ENCODE assay signal across 22 cellular contexts in genomic region chr11:24965780-24966179, GRCh38.
A peak's percentile ranks its signal among the peaks of the same experiment; 100 is the strongest.
DNase-seq lines count a peak whose midpoint lies in the region; ATAC-seq, FAIRE-seq and TF ChIP-seq lines count a peak whose summit lies in the region.
"Had no signal": no experiment of that assay in that cellular context is flagged by ENCODE, and none has a peak within 500 bp of the region (broad histone marks: within the 10 kb centered on the region; RNA-seq: fewer than 3 reads in every experiment).

No MANE protein-coding gene starts in this region.

- H3K9ac ChIP-seq in astrocyte (ENCODE audit: low read length) = no peak overlapping the region
- H3K9ac ChIP-seq in fibroblast of lung (ENCODE audit: insufficient read depth, low read length) = no peak overlapping the region
- no peak overlapping the region for H3K9ac ChIP-seq in mesenchymal stem cell (ENCODE audit: low read length)

- H3K79me2 ChIP-seq in astrocyte (ENCODE audit: insufficient read depth, low read length) = no peaks in the 10 kb centered on the region
- H3K79me2 ChIP-seq in fibroblast of lung (ENCODE audit: control insufficient read depth, insufficient read depth, low read length) = no peaks in the 10 kb centered on the region

- peak; percentile 23 for DNase-seq in HT-29 (ENCODE audit: low spot score)
- DNase-seq in astrocyte (ENCODE audit: low read depth) = peak; percentile 55
- peak; percentile 33 to 62 for DNase-seq in fibroblast of lung (ENCODE audit: low read depth in 2 of 2)
- peak; percentile 9 for DNase-seq in mesenchymal stem cell
- no peak for DNase-seq in esophagus muscularis mucosa (ENCODE audit: extremely low spot score)
- no peak for DNase-seq in CD14-positive monocyte (ENCODE audit: low spot score)
- DNase-seq in activated gamma-delta T cell treated with Interleukin-2 at 50 U/mL for 16 hours = no peak
- DNase-seq: BE2C; CD8-positive, alpha-beta T cell; COR-L47; DMS153; DMS79 treated with DMSO at 0.1 percent for 48 hours; EL; GDM1; HFFc6 had no signal

- H3K27ac ChIP-seq in astrocyte (ENCODE audit: low read depth, low read length) (no peak overlapping the region), fibroblast of lung (ENCODE audit: insufficient read depth, low read length) (no peak overlapping the region), mesenchymal stem cell (ENCODE audit: low read length, poor library complexity, severe bottlenecking) (no peak overlapping the region), esophagus muscularis mucosa (replicated peaks in 1 of 4) (no peak overlapping the region)
- H3K27ac ChIP-seq: A549, C4-2B had no signal

- no peak overlapping the region for H2AFZ ChIP-seq in astrocyte (ENCODE audit: low read depth, low read length)
- H2AFZ ChIP-seq in fibroblast of lung (ENCODE audit: low read length) = no peak overlapping the region
- H2AFZ ChIP-seq in mesenchymal stem cell (ENCODE audit: low read depth, low read length) = no peak overlapping the region

- H2BK15ac ChIP-seq in mesenchymal stem cell (ENCODE audit: low read depth, poor library complexity, severe bottlenecking) = no peak overlapping the region

- H2BK5ac ChIP-seq in mesenchymal stem cell (ENCODE audit: low read depth, low read length, poor library complexity, severe bottlenecking) = no peak overlapping the region

- no peak overlapping the region for H3K4me2 ChIP-seq in astrocyte (ENCODE audit: low read length)
- no peak overlapping the region for H3K4me2 ChIP-seq in fibroblast of lung (ENCODE audit: extremely low read depth, insufficient read depth, low read length)
- no peak overlapping the region for H3K4me2 ChIP-seq in mesenchymal stem cell (ENCODE audit: low read length, poor library complexity, severe bottlenecking)
- H3K4me2 ChIP-seq: A549 had no signal

- H3K23ac ChIP-seq in mesenchymal stem cell (ENCODE audit: low read length in 2 of 2) = no peak overlapping the region

- no peaks in the 10 kb centered on the region for H3K27me3 Mint-ChIP-seq in astrocyte (ENCODE audit: low read depth, unreplicated experiment)
- H3K27me3 Mint-ChIP-seq in CD14-positive monocyte (ENCODE audit: low read depth in 3 of 3) = no peaks in the 10 kb centered on the region

- H2AK5ac ChIP-seq in mesenchymal stem cell (ENCODE audit: low read length, severe bottlenecking) = no peak overlapping the region

- TF ChIP-seq CTCF in astrocyte (IDR thresholded peaks at IDR 0.05; ENCODE audit: insufficient read depth, low read depth, low read length) (no peak), fibroblast of lung (conservative IDR thresholded peaks at IDR 0.05 in 1 of 2, IDR thresholded peaks at IDR 0.05 in 1 of 2; ENCODE audit: low read depth in 1 of 2, low read length in 2 of 2) (no peak), esophagus muscularis mucosa (IDR thresholded peaks at IDR 0.05) (no peak), CD14-positive monocyte (IDR thresholded peaks at IDR 0.05) (no peak)

- no peak overlapping the region for H3K4me3 ChIP-seq in astrocyte (ENCODE audit: insufficient read depth, low read depth, low read length)
- H3K4me3 ChIP-seq in fibroblast of lung (replicated peaks in 1 of 4; ENCODE audit: control extremely low read depth in 1 of 4, insufficient read depth in 1 of 4, low read depth in 3 of 4, low read length in 4 of 4) = no peak overlapping the region
- no peak overlapping the region for H3K4me3 ChIP-seq in mesenchymal stem cell (ENCODE audit: insufficient read depth in 1 of 2, low read depth in 1 of 2, low read length in 2 of 2)
- H3K4me3 ChIP-seq in esophagus muscularis mucosa = no peak overlapping the region
- H3K4me3 ChIP-seq: A549, HAP-1 had no signal

- TF ChIP-seq EP300 in esophagus muscularis mucosa (IDR thresholded peaks at IDR 0.05) = no peak

- TF ChIP-seq POLR2A in esophagus muscularis mucosa (IDR thresholded peaks at IDR 0.05; ENCODE audit: low read depth) = no peak

- H2BK12ac ChIP-seq in mesenchymal stem cell (ENCODE audit: low read length in 2 of 2) = no peak overlapping the region

- H3K4me1 Mint-ChIP-seq in astrocyte (ENCODE audit: low read depth, unreplicated experiment) = peaks cover 2% of the 10 kb centered on the region
- H3K4me1 Mint-ChIP-seq in CD14-positive monocyte = no peaks in the 10 kb centered on the region

- no peak for FAIRE-seq in astrocyte (lab: Jason Lieb, UNC)
- FAIRE-seq: A549, D721Med, GM12892, H1 had no signal

- no peak overlapping the region for H3K4ac ChIP-seq in mesenchymal stem cell (ENCODE audit: low read depth in 1 of 2, low read length in 2 of 2)

- H4K8ac ChIP-seq in mesenchymal stem cell (ENCODE audit: low read length) = no peak overlapping the region

- no peaks in the 10 kb centered on the region for H3K9me3 ChIP-seq in astrocyte (ENCODE audit: insufficient read depth, low read depth, low read length)
- no peaks in the 10 kb centered on the region for H3K9me3 ChIP-seq in fibroblast of lung (ENCODE audit: control insufficient read depth, insufficient read depth, low read depth, low read length)
- H3K9me3 ChIP-seq in mesenchymal stem cell (ENCODE audit: control insufficient read depth, low read length) = peaks cover 1% of the 10 kb centered on the region
- no peaks in the 10 kb centered on the region for H3K9me3 ChIP-seq in esophagus muscularis mucosa
- H3K9me3 ChIP-seq: A549, BE2C, HAP-1 had no signal

- H3K27ac Mint-ChIP-seq in astrocyte (ENCODE audit: unreplicated experiment) (no peak overlapping the region), CD14-positive monocyte (no peak overlapping the region)
- H3K27ac Mint-ChIP-seq: CD8-positive, alpha-beta T cell; HFFc6 had no signal

- H3K79me1 ChIP-seq in mesenchymal stem cell (replicated peaks; ENCODE audit: low read length, poor library complexity, severe bottlenecking) = no peaks in the 10 kb centered on the region

- H3K4me1 ChIP-seq in astrocyte (ENCODE audit: insufficient read depth, low read length) (no peaks in the 10 kb centered on the region), fibroblast of lung (ENCODE audit: control insufficient read depth, extremely low read depth, insufficient read depth, low read length) (no peaks in the 10 kb centered on the region), mesenchymal stem cell (ENCODE audit: control insufficient read depth, insufficient read depth, low read depth, low read length) (no peaks in the 10 kb centered on the region), esophagus muscularis mucosa (no peaks in the 10 kb centered on the region)
- H3K4me1 ChIP-seq: A549, BE2C, HAP-1 had no signal

- intact Hi-C loops in esophagus muscularis mucosa (cut with DNase I) (no loop called here), CD14-positive monocyte (cut with micrococcal nuclease) (no loop called here)

- H3K4me3 Mint-ChIP-seq in astrocyte (ENCODE audit: unreplicated experiment) (no peak overlapping the region), CD14-positive monocyte (no peak overlapping the region)
- H3K4me3 Mint-ChIP-seq: CD8-positive, alpha-beta T cell; HFFc6 had no signal

- peaks cover 7% of the 10 kb centered on the region for H3K9me3 Mint-ChIP-seq in astrocyte (ENCODE audit: unreplicated experiment)
- peaks cover 2 to 14% (median 5%) of the 10 kb centered on the region in 7 donors for H3K9me3 Mint-ChIP-seq in CD14-positive monocyte
- H3K9me3 Mint-ChIP-seq: CD8-positive, alpha-beta T cell had no signal

- H3K14ac ChIP-seq in mesenchymal stem cell (ENCODE audit: low read length in 2 of 2) = no peak overlapping the region

- H4K20me1 ChIP-seq in astrocyte (ENCODE audit: insufficient read depth, low read length) (no peaks in the 10 kb centered on the region), fibroblast of lung (ENCODE audit: control insufficient read depth, extremely low read depth, insufficient read depth, low read length) (no peaks in the 10 kb centered on the region)

- ATAC-seq in GM18858 (IDR thresholded peaks at IDR 0.05; ENCODE audit: unreplicated experiment) = no peak
- ATAC-seq: A549; CD8-positive, alpha-beta T cell had no signal

- H2BK120ac ChIP-seq in mesenchymal stem cell (ENCODE audit: low read depth, low read length) = no peak overlapping the region

- H3K36me3 ChIP-seq in astrocyte (ENCODE audit: insufficient read depth, low read length) = no peaks in the 10 kb centered on the region
- no peaks in the 10 kb centered on the region for H3K36me3 ChIP-seq in fibroblast of lung (ENCODE audit: control insufficient read depth, insufficient read depth, low read length)
- H3K36me3 ChIP-seq in mesenchymal stem cell (ENCODE audit: control insufficient read depth in 1 of 2, insufficient read depth in 2 of 2, low read depth in 1 of 2, low read length in 2 of 2) = no peaks in the 10 kb centered on the region
- H3K36me3 ChIP-seq in esophagus muscularis mucosa = no peaks in the 10 kb centered on the region
- H3K36me3 ChIP-seq: BE2C, HAP-1 had no signal

- H3K18ac ChIP-seq in mesenchymal stem cell (ENCODE audit: low read depth in 1 of 2, low read length in 2 of 2) = no peak overlapping the region

- no peak overlapping the region for H4K91ac ChIP-seq in mesenchymal stem cell (ENCODE audit: low read length)

- H3K36me3 Mint-ChIP-seq in astrocyte (ENCODE audit: low read depth, unreplicated experiment) = no peaks in the 10 kb centered on the region
- H3K36me3 Mint-ChIP-seq in CD14-positive monocyte = no peaks in the 10 kb centered on the region
- H3K36me3 Mint-ChIP-seq: CD8-positive, alpha-beta T cell had no signal

- H3K27me3 ChIP-seq in astrocyte (ENCODE audit: insufficient read depth, low read length) = no peaks in the 10 kb centered on the region
- no peaks in the 10 kb centered on the region for H3K27me3 ChIP-seq in fibroblast of lung (ENCODE audit: control insufficient read depth, insufficient read depth, low read length)
- no peaks in the 10 kb centered on the region for H3K27me3 ChIP-seq in mesenchymal stem cell (ENCODE audit: control insufficient read depth in 1 of 2, insufficient read depth in 1 of 2, low read length in 2 of 2)
- no peaks in the 10 kb centered on the region for H3K27me3 ChIP-seq in esophagus muscularis mucosa
- H3K27me3 ChIP-seq: BE2C had no signal

Comparison
In these comparisons a context has a peak if more than half of its experiments do, and no peak if none do; other contexts are left out.
1. DNase-seq: peak in HT-29 (single experiment), astrocyte (single experiment), fibroblast of lung (2 of 2) and mesenchymal stem cell (single experiment); none in esophagus muscularis mucosa (single experiment), CD14-positive monocyte (single experiment) and activated gamma-delta T cell treated with Interleukin-2 at 50 U/mL for 16 hours (single experiment).